20 cellular contexts compared by ENCODE assay signal in the genomic region with DNA sequence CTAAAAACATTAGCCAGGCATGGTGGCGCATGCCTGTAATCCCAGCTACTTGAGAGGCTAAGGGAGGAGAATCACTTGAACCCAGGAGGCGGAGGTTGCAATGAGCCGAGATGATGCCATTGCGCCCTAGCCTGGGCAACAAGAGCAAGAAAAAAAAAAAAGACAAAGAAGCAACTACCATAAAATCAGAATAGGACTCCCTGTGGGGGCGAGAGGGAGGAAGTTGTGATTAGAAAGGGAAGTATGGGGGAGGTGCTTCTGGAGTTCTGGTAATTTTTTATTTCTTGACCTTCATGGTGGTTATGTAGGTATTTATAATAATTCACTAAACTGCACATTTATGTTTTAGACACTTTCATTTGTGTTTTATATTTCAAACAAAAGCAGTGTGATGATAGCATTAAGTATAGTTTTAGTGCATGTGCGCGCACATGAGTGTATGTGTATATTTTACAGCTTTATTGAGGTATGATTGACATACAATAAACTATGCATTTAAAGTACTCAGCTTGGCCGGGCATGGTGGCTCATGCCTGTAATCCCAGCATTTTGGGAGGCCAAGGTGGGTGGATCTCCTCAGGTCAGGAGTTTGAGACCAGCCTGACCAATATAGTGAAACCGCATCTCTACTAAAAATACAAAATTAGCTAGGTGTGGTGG. TPM values are rescaled to one million over a fixed set of nuclear protein-coding genes. Genes with fewer than 3 reads are reported as not detected.
DNase-seq lines count a peak whose midpoint lies in the region; ATAC-seq and TF ChIP-seq lines count a peak whose summit lies in the region.
"Had no signal": no experiment of that assay in that cellular context is flagged by ENCODE, and none has a peak within 500 bp of the region (broad histone marks: within the 10 kb centered on the region; RNA-seq: fewer than 3 reads in every experiment).

No MANE protein-coding gene starts in this region.

- H3K4me2 ChIP-seq in BLaER1 treated with 17β-estradiol and CSF1 and Interleukin-3, amounts not matched to agents 10 nM and 100 nM, result peak overlapping the region; percentile 46 to 76 (median 54); a peak in 21 of 22 replicates

- peaks cover 12% of the 10 kb centered on the region for H3K4me1 Mint-ChIP-seq in stimulated activated effector memory CD8-positive, alpha-beta T cell treated with anti-CD3 and anti-CD28 coated beads, Interleukin-12 subunit alpha, Interleukin-12 subunit beta, amount 100 ng/mL, for 72 hours

- H3K27ac Mint-ChIP-seq in stimulated activated effector memory CD8-positive, alpha-beta T cell treated with anti-CD3 and anti-CD28 coated beads, Interleukin-12 subunit alpha, Interleukin-12 subunit beta, amount 100 ng/mL, for 72 hours, result no peak overlapping the region
- H3K27ac Mint-ChIP-seq: H9 had no signal

- no peak for TF ChIP-seq CTCF in colonic mucosa (IDR thresholded peaks at IDR 0.05)
- no peak for TF ChIP-seq CTCF in upper lobe of right lung (IDR thresholded peaks at IDR 0.05)

- no peak overlapping the region for H3K4me3 ChIP-seq in BLaER1 treated with 17β-estradiol and CSF1 and Interleukin-3, amounts not matched to agents 10 nM and 100 nM
- no peak overlapping the region for H3K4me3 ChIP-seq in colonic mucosa
- H3K4me3 ChIP-seq in upper lobe of right lung, result no peak overlapping the region
- H3K4me3 ChIP-seq: K562 had no signal

- H3K9me3 ChIP-seq in BLaER1 treated with 17β-estradiol and CSF1 and Interleukin-3, amounts not matched to agents 10 nM and 100 nM (replicated peaks in 1 of 11), result peaks cover 0 to 8% (median 0%) of the 10 kb centered on the region in 11 experiments; a peak in 5 of 22 replicates
- H3K9me3 ChIP-seq in colonic mucosa (no peaks in the 10 kb centered on the region), upper lobe of right lung (no peaks in the 10 kb centered on the region)
- H3K9me3 ChIP-seq: BE2C had no signal

- peaks cover 6 to 16% (median 9%) of the 10 kb centered on the region in 10 experiments for H3K4me1 ChIP-seq in BLaER1 treated with 17β-estradiol and CSF1 and Interleukin-3, amounts not matched to agents 10 nM and 100 nM
- H3K4me1 ChIP-seq in colonic mucosa (no peaks in the 10 kb centered on the region), upper lobe of right lung (no peaks in the 10 kb centered on the region)
- H3K4me1 ChIP-seq: BE2C had no signal

- H3K36me3 ChIP-seq in BLaER1 treated with 17β-estradiol and CSF1 and Interleukin-3, amounts not matched to agents 10 nM and 100 nM, result peaks cover 14 to 65% (median 36%) of the 10 kb centered on the region in 11 experiments
- no peaks in the 10 kb centered on the region for H3K36me3 ChIP-seq in colonic mucosa
- no peaks in the 10 kb centered on the region for H3K36me3 ChIP-seq in upper lobe of right lung
- H3K36me3 ChIP-seq: BE2C had no signal

- no peak overlapping the region for H3K27ac ChIP-seq in BLaER1 treated with 17β-estradiol and CSF1 and Interleukin-3, amounts not matched to agents 10 nM and 100 nM
- H3K27ac ChIP-seq in colonic mucosa (peak overlapping the region; percentile 51), upper lobe of right lung (no peak overlapping the region)
- H3K27ac ChIP-seq: HL-60 had no signal

- no peaks in the 10 kb centered on the region for H3K27me3 ChIP-seq in BLaER1 treated with 17β-estradiol and CSF1 and Interleukin-3, amounts not matched to agents 10 nM and 100 nM
- H3K27me3 ChIP-seq in colonic mucosa, result no peaks in the 10 kb centered on the region
- H3K27me3 ChIP-seq in upper lobe of right lung, result no peaks in the 10 kb centered on the region
- H3K27me3 ChIP-seq: BE2C had no signal

- DNase-seq in KBM-7, result peak; percentile 21
- DNase-seq in colonic mucosa, result no peak
- DNase-seq in upper lobe of right lung, result no peak
- DNase-seq in NCI-H187 (lab: John Stamatoyannopoulos, UW), result no peak
- no peak for DNase-seq in stimulated activated effector memory CD8-positive, alpha-beta T cell treated with anti-CD3 and anti-CD28 coated beads, Interleukin-12 subunit alpha, Interleukin-12 subunit beta, amount 100 ng/mL, for 72 hours (ENCODE audit: low spot score in 2 of 2)
- DNase-seq: ACHN; BE2C; CD8-positive, alpha-beta memory T cell; COR-L47; DMS 273 treated with DMSO at 0.1 percent for 48 hours; DMS53; DND-41; EL; H9; IMR-90 had no signal

- intact Hi-C loops in colonic mucosa (cut with DNase I) (no loop called here), upper lobe of right lung (cut with DNase I) (no loop called here)

- in situ Hi-C loops in KBM-7 (cut with MboI; ENCODE audit: low pct_unique_long_range_greater_than_20kb, low sequenced_read_pairs), result no loop called here

- H3K4me3 Mint-ChIP-seq in stimulated activated effector memory CD8-positive, alpha-beta T cell treated with anti-CD3 and anti-CD28 coated beads, Interleukin-12 subunit alpha, Interleukin-12 subunit beta, amount 100 ng/mL, for 72 hours, result no peak overlapping the region
- H3K4me3 Mint-ChIP-seq: CD14-positive monocyte; CD8-positive, alpha-beta memory T cell; H9 had no signal

- H3K9me3 Mint-ChIP-seq in stimulated activated effector memory CD8-positive, alpha-beta T cell treated with anti-CD3 and anti-CD28 coated beads, Interleukin-12 subunit alpha, Interleukin-12 subunit beta, amount 100 ng/mL, for 72 hours, result no peaks in the 10 kb centered on the region
- H3K9me3 Mint-ChIP-seq: CD8-positive, alpha-beta memory T cell; H9 had no signal

- H3K36me3 Mint-ChIP-seq in stimulated activated effector memory CD8-positive, alpha-beta T cell treated with anti-CD3 and anti-CD28 coated beads, Interleukin-12 subunit alpha, Interleukin-12 subunit beta, amount 100 ng/mL, for 72 hours, result peaks cover 5% of the 10 kb centered on the region

- H3K9ac ChIP-seq in BLaER1 treated with 17β-estradiol and CSF1 and Interleukin-3, amounts not matched to agents 10 nM and 100 nM, result no peak overlapping the region
- H3K9ac ChIP-seq in colonic mucosa (ENCODE audit: low read depth in 2 of 2, low read length in 2 of 2), result no peak overlapping the region

- peaks cover 0 to 12% (median 0%) of the 10 kb centered on the region in 11 experiments; a peak in 1 of 22 replicates for H4K20me1 ChIP-seq in BLaER1 treated with 17β-estradiol and CSF1 and Interleukin-3, amounts not matched to agents 10 nM and 100 nM

- ATAC-seq in upper lobe of right lung, result peak; percentile 30
- ATAC-seq in HG03025 (IDR thresholded peaks at IDR 0.05; ENCODE audit: low FRiP score, unreplicated experiment), result no peak
- no peak for ATAC-seq in stimulated activated effector memory CD8-positive, alpha-beta T cell treated with anti-CD3 and anti-CD28 coated beads, Interleukin-12 subunit alpha, Interleukin-12 subunit beta, amount 100 ng/mL, for 72 hours
- ATAC-seq: K562 had no signal

RNA-seq across cellular contexts. Expression of a gene that starts 43.5 kb away (rescaled TPM):
- total RNA-seq in colonic mucosa (10 to 100 TPM; 16.2 to 21.3 TPM), upper lobe of right lung (32.6 TPM)
